In the genomic region with DNA sequence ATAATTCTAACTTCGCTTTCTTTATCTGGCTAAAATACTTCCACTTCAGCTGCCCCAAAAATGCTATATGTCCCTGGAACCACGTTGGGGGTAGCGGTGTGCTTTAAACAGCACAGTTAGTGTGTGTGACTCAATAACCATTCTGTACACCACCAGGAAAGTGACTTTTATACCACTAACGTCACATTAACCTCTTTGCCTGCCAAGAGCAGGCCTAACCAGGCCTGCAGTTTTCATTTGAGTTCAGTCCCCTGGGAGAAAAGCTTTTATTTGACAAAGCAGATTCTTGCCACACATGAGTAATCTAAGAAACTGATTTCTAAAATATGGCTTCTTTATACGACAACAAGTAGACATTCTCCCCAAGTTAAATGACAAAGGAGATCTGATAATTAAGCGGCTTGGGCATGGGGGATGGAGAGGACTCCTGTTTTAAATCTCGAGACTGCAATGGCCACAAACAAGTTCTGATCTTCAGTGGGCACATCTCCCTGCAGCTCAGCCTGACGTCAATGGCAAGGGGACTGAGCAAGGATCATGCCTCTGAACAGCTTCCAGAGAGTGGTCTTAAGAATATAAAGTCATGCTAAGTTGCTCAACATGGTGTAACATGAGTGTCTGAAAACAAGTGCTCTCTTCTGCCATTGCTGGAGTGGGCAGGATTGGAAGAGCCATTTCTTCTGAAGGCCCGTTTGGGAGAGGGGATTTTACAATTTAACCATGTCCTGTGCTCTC, we compare ENCODE assay signal across 1 cellular context.
TF ChIP-seq lines count a peak whose summit lies in the region.

No MANE protein-coding gene starts in this region.

TF ChIP-seq in HepG2, 621 proteins besides CTCF, POLR2A, EP300 and RAD21 (continued from another document):
- TF ChIP-seq PBX2 (CRISPR knock-in tag; IDR thresholded peaks at IDR 0.05) (no peak), NFE2 (CRISPR knock-in tag; IDR thresholded peaks at IDR 0.05) (no peak), CHCHD3 (CRISPR knock-in tag; IDR thresholded peaks at IDR 0.05) (no peak), SRSF9 (IDR thresholded peaks at IDR 0.05; ENCODE audit: borderline replicate concordance, insufficient read depth, low read depth, low read length, poor library complexity, severe bottlenecking) (no peak), CBX2 (IDR thresholded peaks at IDR 0.05; ENCODE audit: low read depth, low read length) (no peak), CBX2 (CRISPR knock-in tag; IDR thresholded peaks at IDR 0.05; ENCODE audit: low read depth) (no peak), HOXA9 (CRISPR knock-in tag; IDR thresholded peaks at IDR 0.05; ENCODE audit: borderline replicate concordance) (no peak), KAT2B (IDR thresholded peaks at IDR 0.05; ENCODE audit: borderline replicate concordance, low read depth, low read length) (no peak)
TF ChIP-seq in HepG2: peak in this region for 0.
